ENCODE assay signal across 1 cellular context in the genomic region with DNA sequence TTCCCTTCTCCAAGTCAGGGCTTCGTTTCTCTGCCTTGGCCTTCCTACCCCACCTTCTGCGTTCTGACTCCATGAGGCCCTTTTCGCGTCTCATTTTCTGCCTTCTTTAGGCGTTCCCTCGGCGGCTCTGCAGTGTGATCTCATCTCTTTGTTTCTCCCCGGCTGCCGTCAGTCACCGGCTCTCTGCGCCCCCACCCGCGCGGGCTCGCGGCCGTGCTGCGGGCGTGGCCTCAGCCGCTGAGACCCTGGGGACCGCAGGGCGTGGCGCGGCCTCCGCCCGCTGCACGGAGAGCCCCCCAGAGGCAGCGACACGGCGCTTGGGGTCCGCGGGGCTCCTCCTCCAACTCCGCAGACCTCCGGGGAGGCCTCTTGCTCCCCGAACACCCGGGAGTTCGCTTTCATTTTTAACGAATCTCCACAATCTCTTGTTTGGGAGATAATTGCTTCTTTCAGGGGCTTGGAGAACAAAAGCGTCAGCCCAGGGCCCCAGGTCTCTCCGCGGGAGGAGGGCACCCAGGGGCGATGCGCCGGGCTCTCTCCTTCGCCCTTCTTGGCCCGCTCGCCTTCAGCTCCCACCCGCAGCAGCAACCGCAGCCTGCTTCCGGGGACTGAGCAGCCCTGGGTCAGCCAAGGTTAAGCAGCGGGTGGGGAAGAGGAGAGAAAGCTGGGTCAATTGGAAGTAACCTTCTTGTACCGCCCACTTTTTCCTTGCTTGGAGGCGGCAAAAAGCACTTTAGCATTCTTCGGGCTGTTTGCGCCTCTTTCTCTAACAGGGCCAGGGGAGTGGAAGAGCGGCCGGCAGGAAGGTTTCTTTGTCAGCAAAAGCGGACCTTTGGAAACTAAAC.
A peak's percentile ranks its signal among the peaks of the same experiment; 100 is the strongest.
TF ChIP-seq lines count a peak whose summit lies in the region.

No MANE protein-coding gene starts in this region.

TF ChIP-seq in HepG2, 621 proteins besides CTCF, POLR2A, EP300 and RAD21 (continued from another document and continues in another):
- TF ChIP-seq TBX2 (CRISPR knock-in tag; IDR thresholded peaks at IDR 0.05; ENCODE audit: borderline replicate concordance) (peak; percentile 29; the same call in 1 of the 2 replicates), CERS6 (CRISPR knock-in tag; IDR thresholded peaks at IDR 0.05) (no peak), GTF2F1 (IDR thresholded peaks at IDR 0.05; ENCODE audit: low read length) (no peak), ZNF335 (CRISPR knock-in tag; IDR thresholded peaks at IDR 0.05) (no peak), ZBTB2 (CRISPR knock-in tag; IDR thresholded peaks at IDR 0.05; ENCODE audit: low read depth) (no peak), ZNF556 (CRISPR knock-in tag; IDR thresholded peaks at IDR 0.05; ENCODE audit: borderline replicate concordance) (no peak), ZHX1 (CRISPR knock-in tag; IDR thresholded peaks at IDR 0.05; ENCODE audit: low read depth) (no peak), ZNF800 (CRISPR knock-in tag; IDR thresholded peaks at IDR 0.05) (0 out of 2 replicates have a peak, but pooled peaks have one; percentile 64), ZNF101 (CRISPR knock-in tag; IDR thresholded peaks at IDR 0.05; ENCODE audit: borderline replicate concordance, low read depth) (no peak), MTF1 (CRISPR knock-in tag; IDR thresholded peaks at IDR 0.05) (no peak), NFE2 (CRISPR knock-in tag; IDR thresholded peaks at IDR 0.05) (no peak), ZNF143 (CRISPR knock-in tag; IDR thresholded peaks at IDR 0.05) (no peak), ZNF430 (CRISPR knock-in tag; IDR thresholded peaks at IDR 0.05) (no peak), NFIC (IDR thresholded peaks at IDR 0.05; ENCODE audit: low read length) (no peak), CREB1 (IDR thresholded peaks at IDR 0.05) (no peak), CREB1 (CRISPR knock-in tag; IDR thresholded peaks at IDR 0.05) (no peak), ZKSCAN5 (CRISPR knock-in tag; IDR thresholded peaks at IDR 0.05) (no peak), ZNF34 (CRISPR knock-in tag; IDR thresholded peaks at IDR 0.05; ENCODE audit: borderline replicate concordance) (no peak), PPARG (CRISPR knock-in tag; conservative IDR thresholded peaks at IDR 0.05) (no peak), ZIK1 (CRISPR knock-in tag; IDR thresholded peaks at IDR 0.05; ENCODE audit: borderline replicate concordance, low read depth) (no peak), SMAD1 (CRISPR knock-in tag; IDR thresholded peaks at IDR 0.05; ENCODE audit: borderline replicate concordance, low read depth) (no peak), SRSF9 (IDR thresholded peaks at IDR 0.05; ENCODE audit: borderline replicate concordance, insufficient read depth, low read depth, low read length, poor library complexity, severe bottlenecking) (no peak), MBNL3 (CRISPR knock-in tag; conservative IDR thresholded peaks at IDR 0.05) (no peak), MBD4 (IDR thresholded peaks at IDR 0.05; ENCODE audit: borderline replicate concordance, low read length) (no peak), ZNF546 (CRISPR knock-in tag; conservative IDR thresholded peaks at IDR 0.05) (no peak), ZNF207 (IDR thresholded peaks at IDR 0.05; ENCODE audit: borderline replicate concordance) (no peak), ZNF569 (CRISPR knock-in tag; IDR thresholded peaks at IDR 0.05; ENCODE audit: borderline replicate concordance) (no peak), THAP11 (CRISPR knock-in tag; IDR thresholded peaks at IDR 0.05) (no peak), AGO1 (IDR thresholded peaks at IDR 0.05; ENCODE audit: low read depth, low read length, poor library complexity, severe bottlenecking) (peak; percentile 52)
- TF ChIP-seq, protein P1, sequence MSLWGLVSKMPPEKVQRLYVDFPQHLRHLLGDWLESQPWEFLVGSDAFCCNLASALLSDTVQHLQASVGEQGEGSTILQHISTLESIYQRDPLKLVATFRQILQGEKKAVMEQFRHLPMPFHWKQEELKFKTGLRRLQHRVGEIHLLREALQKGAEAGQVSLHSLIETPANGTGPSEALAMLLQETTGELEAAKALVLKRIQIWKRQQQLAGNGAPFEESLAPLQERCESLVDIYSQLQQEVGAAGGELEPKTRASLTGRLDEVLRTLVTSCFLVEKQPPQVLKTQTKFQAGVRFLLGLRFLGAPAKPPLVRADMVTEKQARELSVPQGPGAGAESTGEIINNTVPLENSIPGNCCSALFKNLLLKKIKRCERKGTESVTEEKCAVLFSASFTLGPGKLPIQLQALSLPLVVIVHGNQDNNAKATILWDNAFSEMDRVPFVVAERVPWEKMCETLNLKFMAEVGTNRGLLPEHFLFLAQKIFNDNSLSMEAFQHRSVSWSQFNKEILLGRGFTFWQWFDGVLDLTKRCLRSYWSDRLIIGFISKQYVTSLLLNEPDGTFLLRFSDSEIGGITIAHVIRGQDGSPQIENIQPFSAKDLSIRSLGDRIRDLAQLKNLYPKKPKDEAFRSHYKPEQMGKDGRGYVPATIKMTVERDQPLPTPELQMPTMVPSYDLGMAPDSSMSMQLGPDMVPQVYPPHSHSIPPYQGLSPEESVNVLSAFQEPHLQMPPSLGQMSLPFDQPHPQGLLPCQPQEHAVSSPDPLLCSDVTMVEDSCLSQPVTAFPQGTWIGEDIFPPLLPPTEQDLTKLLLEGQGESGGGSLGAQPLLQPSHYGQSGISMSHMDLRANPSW (CRISPR knock-in tag; IDR thresholded peaks at IDR 0.05; ENCODE audit: borderline replicate concordance) = no peak
- TF ChIP-seq, protein P2, sequence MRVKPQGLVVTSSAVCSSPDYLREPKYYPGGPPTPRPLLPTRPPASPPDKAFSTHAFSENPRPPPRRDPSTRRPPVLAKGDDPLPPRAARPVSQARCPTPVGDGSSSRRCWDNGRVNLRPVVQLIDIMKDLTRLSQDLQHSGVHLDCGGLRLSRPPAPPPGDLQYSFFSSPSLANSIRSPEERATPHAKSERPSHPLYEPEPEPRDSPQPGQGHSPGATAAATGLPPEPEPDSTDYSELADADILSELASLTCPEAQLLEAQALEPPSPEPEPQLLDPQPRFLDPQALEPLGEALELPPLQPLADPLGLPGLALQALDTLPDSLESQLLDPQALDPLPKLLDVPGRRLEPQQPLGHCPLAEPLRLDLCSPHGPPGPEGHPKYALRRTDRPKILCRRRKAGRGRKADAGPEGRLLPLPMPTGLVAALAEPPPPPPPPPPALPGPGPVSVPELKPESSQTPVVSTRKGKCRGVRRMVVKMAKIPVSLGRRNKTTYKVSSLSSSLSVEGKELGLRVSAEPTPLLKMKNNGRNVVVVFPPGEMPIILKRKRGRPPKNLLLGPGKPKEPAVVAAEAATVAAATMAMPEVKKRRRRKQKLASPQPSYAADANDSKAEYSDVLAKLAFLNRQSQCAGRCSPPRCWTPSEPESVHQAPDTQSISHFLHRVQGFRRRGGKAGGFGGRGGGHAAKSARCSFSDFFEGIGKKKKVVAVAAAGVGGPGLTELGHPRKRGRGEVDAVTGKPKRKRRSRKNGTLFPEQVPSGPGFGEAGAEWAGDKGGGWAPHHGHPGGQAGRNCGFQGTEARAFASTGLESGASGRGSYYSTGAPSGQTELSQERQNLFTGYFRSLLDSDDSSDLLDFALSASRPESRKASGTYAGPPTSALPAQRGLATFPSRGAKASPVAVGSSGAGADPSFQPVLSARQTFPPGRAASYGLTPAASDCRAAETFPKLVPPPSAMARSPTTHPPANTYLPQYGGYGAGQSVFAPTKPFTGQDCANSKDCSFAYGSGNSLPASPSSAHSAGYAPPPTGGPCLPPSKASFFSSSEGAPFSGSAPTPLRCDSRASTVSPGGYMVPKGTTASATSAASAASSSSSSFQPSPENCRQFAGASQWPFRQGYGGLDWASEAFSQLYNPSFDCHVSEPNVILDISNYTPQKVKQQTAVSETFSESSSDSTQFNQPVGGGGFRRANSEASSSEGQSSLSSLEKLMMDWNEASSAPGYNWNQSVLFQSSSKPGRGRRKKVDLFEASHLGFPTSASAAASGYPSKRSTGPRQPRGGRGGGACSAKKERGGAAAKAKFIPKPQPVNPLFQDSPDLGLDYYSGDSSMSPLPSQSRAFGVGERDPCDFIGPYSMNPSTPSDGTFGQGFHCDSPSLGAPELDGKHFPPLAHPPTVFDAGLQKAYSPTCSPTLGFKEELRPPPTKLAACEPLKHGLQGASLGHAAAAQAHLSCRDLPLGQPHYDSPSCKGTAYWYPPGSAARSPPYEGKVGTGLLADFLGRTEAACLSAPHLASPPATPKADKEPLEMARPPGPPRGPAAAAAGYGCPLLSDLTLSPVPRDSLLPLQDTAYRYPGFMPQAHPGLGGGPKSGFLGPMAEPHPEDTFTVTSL (CRISPR knock-in tag; IDR thresholded peaks at IDR 0.05; ENCODE audit: borderline replicate concordance) = no peak
- TF ChIP-seq, protein P3, sequence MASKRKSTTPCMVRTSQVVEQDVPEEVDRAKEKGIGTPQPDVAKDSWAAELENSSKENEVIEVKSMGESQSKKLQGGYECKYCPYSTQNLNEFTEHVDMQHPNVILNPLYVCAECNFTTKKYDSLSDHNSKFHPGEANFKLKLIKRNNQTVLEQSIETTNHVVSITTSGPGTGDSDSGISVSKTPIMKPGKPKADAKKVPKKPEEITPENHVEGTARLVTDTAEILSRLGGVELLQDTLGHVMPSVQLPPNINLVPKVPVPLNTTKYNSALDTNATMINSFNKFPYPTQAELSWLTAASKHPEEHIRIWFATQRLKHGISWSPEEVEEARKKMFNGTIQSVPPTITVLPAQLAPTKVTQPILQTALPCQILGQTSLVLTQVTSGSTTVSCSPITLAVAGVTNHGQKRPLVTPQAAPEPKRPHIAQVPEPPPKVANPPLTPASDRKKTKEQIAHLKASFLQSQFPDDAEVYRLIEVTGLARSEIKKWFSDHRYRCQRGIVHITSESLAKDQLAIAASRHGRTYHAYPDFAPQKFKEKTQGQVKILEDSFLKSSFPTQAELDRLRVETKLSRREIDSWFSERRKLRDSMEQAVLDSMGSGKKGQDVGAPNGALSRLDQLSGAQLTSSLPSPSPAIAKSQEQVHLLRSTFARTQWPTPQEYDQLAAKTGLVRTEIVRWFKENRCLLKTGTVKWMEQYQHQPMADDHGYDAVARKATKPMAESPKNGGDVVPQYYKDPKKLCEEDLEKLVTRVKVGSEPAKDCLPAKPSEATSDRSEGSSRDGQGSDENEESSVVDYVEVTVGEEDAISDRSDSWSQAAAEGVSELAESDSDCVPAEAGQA (IDR thresholded peaks at IDR 0.05; ENCODE audit: low read depth) = no peak
- TF ChIP-seq, protein P3 (CRISPR knock-in tag; IDR thresholded peaks at IDR 0.05; ENCODE audit: borderline replicate concordance) = no peak
